8 cellular contexts compared by ENCODE assay signal in genomic region chr6:75748743-75749538, GRCh38. TPM values are rescaled to one million over a fixed set of nuclear protein-coding genes. Genes with fewer than 3 reads are reported as not detected.
DNase-seq lines count a peak whose midpoint lies in the region; ATAC-seq, FAIRE-seq and TF ChIP-seq lines count a peak whose summit lies in the region.

MYO6 (plus strand) TSS chr6:75749239; CDS start chr6:75817548, 68,309 bp downstream.

- intact Hi-C loops in HepG2 (cut with micrococcal nuclease; ENCODE audit: unreplicated experiment): loop anchor here (5.0 kb wide), 1 partner anchor 62 kb away; no protein-coding TSS in a partner anchor

- no peaks in the 10 kb centered on the region for H4K20me1 ChIP-seq in HepG2 (ENCODE audit: insufficient read depth, low read length)

- H3K36me3 ChIP-seq in HepG2 (replicated peaks in 1 of 2; ENCODE audit: control insufficient read depth in 1 of 2, insufficient read depth in 2 of 2, low read length in 2 of 2): no peaks in the 10 kb centered on the region

- H3K9ac ChIP-seq in HepG2 (ENCODE audit: insufficient read depth, low read depth, low read length): peak within 1 kb of the TSS; percentile 82

- H3K9me3 ChIP-seq in HepG2 (ENCODE audit: low read length): no peaks in the 10 kb centered on the region

- peaks cover 2% of the 10 kb centered on the region for H3K79me2 ChIP-seq in HepG2 (ENCODE audit: insufficient read depth, low read length)

- no peak for FAIRE-seq in HepG2 (lab: Jason Lieb, UNC)

- TF ChIP-seq RAD21 in HepG2 (CRISPR knock-in tag; IDR thresholded peaks at IDR 0.05): peak; percentile 46; the same call in 1 of the 2 replicates

- peaks cover 41% of the 10 kb centered on the region for H3K4me1 ChIP-seq in HepG2 (ENCODE audit: insufficient read depth, low read length)

- peak within 1 kb of the TSS; percentile 95 for H2AFZ ChIP-seq in HepG2 (ENCODE audit: low read length)

- in situ Hi-C loops in HepG2 (cut with HindIII; ENCODE audit: extremely low pct_ligation_motif_present, low pct_unique_long_range_greater_than_20kb): no loop called here

- H3K4me3 ChIP-seq in HepG2 (replicated peaks in 1 of 3; ENCODE audit: insufficient read depth in 1 of 3, low read depth in 2 of 3, low read length in 3 of 3): peak within 1 kb of the TSS; percentile 70 to 96 (median 96)

- peaks cover 0 to 8% of the 10 kb centered on the region in 2 experiments; a peak in 4 of 5 replicates for H3K27me3 ChIP-seq in HepG2 (ENCODE audit: control insufficient read depth in 1 of 2, insufficient read depth in 2 of 2, low read length in 2 of 2)

- no TSS peak for BruUV-seq in HepG2 (replicated peaks; lab: Mats Ljungman, UMichigan)

- CTCF ChIA-PET in HepG2 (lab: Yijun Ruan, JAX; ENCODE audit: low intra/inter-chr PET ratio, low total read pairs): no interaction called here

- ATAC-seq in HG02610 (IDR thresholded peaks at IDR 0.05; ENCODE audit: unreplicated experiment) (peak; percentile 83), HepG2 (peak; percentile 95)

- POLR2A ChIA-PET in HepG2 (lab: Yijun Ruan, JAX): no interaction called here

- TF ChIP-seq POLR2A in HepG2 (IDR thresholded peaks at IDR 0.05; ENCODE audit: insufficient read depth in 1 of 2, low read depth in 2 of 2, low read length in 2 of 2): peak; percentile 66 to 92

- no peak for TF ChIP-seq EP300 in HepG2 (IDR thresholded peaks at IDR 0.05; ENCODE audit: low read depth in 2 of 2, low read length in 2 of 2)
- no peak for TF ChIP-seq EP300 in HepG2 (CRISPR knock-in tag; IDR thresholded peaks at IDR 0.05; ENCODE audit: borderline replicate concordance)

- H3K27ac ChIP-seq in HepG2 (ENCODE audit: extremely low read length, insufficient read depth, low read length): peak within 1 kb of the TSS; percentile 68

- peak within 1 kb of the TSS; percentile 91 for H3K4me2 ChIP-seq in HepG2 (ENCODE audit: low read depth, low read length)

- WGBS in HepG2 (ENCODE audit: low lambda C conversion rate): 0% methylated on average over 5 of the region's 97 CpGs

- TF ChIP-seq CTCF in HepG2 (CRISPR knock-in tag; IDR thresholded peaks at IDR 0.05): 0 out of 2 replicates have a peak, but pooled peaks have one; percentile 8

- DNase-seq in NCI-H1417 (lab: John Stamatoyannopoulos, UW): peak; percentile 82 to 87 (median 84)
- DNase-seq in NCI-H1417 treated with DMSO at 0.1 percent for 48 hours (lab: John Stamatoyannopoulos, UW): no peak
- peak; percentile 73 for DNase-seq in NCI-H146 treated with DMSO at 0.1 percent for 48 hours (lab: John Stamatoyannopoulos, UW; ENCODE audit: unreplicated experiment)
- DNase-seq in activated CD4-positive, alpha-beta T cell treated with anti-CD3 and anti-CD28 coated beads for 48 hours: peak; percentile 34
- peak; percentile 37 to 79 for DNase-seq in dermis microvascular lymphatic vessel endothelial cell (ENCODE audit: low read depth in 2 of 2)
- DNase-seq in HepG2 (ENCODE audit: low spot score): peak; percentile 26
- peak; percentile 11 for DNase-seq in stimulated activated CD4-positive, alpha-beta T cell treated with anti-CD3 and anti-CD28 coated beads, Interleukin-4, amount 100 ng/mL, for 24 hours

TF ChIP-seq in HepG2, 621 proteins besides CTCF, POLR2A, EP300 and RAD21 (continues in another document):
- no peak for TF ChIP-seq RXRA (CRISPR knock-in tag; IDR thresholded peaks at IDR 0.05)
- TF ChIP-seq SALL1 (CRISPR knock-in tag; IDR thresholded peaks at IDR 0.05): peak; percentile 32; the same call in 1 of the 2 replicates
- peak; percentile 59; the same call in 1 of the 2 replicates for TF ChIP-seq SRY (CRISPR knock-in tag; IDR thresholded peaks at IDR 0.05)
- TF ChIP-seq ZBTB43 (CRISPR knock-in tag; conservative IDR thresholded peaks at IDR 0.05): no peak
- TF ChIP-seq ARID4A (CRISPR knock-in tag; IDR thresholded peaks at IDR 0.05; ENCODE audit: borderline replicate concordance): peak; percentile 75; the same call in 1 of the 2 replicates
- TF ChIP-seq ZNF772 (CRISPR knock-in tag; IDR thresholded peaks at IDR 0.05): peak; percentile 45; the same call in 1 of the 2 replicates
- peak; percentile 71; the same call in 1 of the 2 replicates for TF ChIP-seq KMT2A (CRISPR knock-in tag; IDR thresholded peaks at IDR 0.05)
- TF ChIP-seq ZNF549 (CRISPR knock-in tag; IDR thresholded peaks at IDR 0.05): no peak
- TF ChIP-seq SPEN (CRISPR knock-in tag; IDR thresholded peaks at IDR 0.05; ENCODE audit: low read depth): peak; percentile 57
- TF ChIP-seq IRF2 (CRISPR knock-in tag; IDR thresholded peaks at IDR 0.05): peak; percentile 54; the same call in 1 of the 2 replicates
- TF ChIP-seq HOXA5 (CRISPR knock-in tag; IDR thresholded peaks at IDR 0.05): peak; percentile 59; the same call in 1 of the 2 replicates
- peak; percentile 50; the same call in 1 of the 2 replicates for TF ChIP-seq HES4 (CRISPR knock-in tag; IDR thresholded peaks at IDR 0.05; ENCODE audit: borderline replicate concordance)
- peak; percentile 39; the same call in 1 of the 2 replicates for TF ChIP-seq ZNF768 (CRISPR knock-in tag; IDR thresholded peaks at IDR 0.05)
- TF ChIP-seq ZNF136 (CRISPR knock-in tag; IDR thresholded peaks at IDR 0.05; ENCODE audit: low read depth): 0 out of 2 replicates have a peak, but pooled peaks have one; percentile 43

RNA-seq across cellular contexts. Expression of gene MYO6, which starts in this region (rescaled TPM):
- 26.7 and 27.9 TPM in 2 replicates for total RNA-seq in dermis microvascular lymphatic vessel endothelial cell
- total RNA-seq in HepG2 (2016; rRNA removed; fragmentation: Illumina TruSeq; extraction: Trizol): 5.4 and 13.1 TPM in 2 replicates
- total RNA-seq in HepG2 (2016; cell fraction: cytosol; rRNA removed; fragmentation: Illumina TruSeq; extraction: Trizol; ENCODE audit: low read depth): 0.51 and 0.79 TPM in 2 replicates
- total RNA-seq in HepG2 (2016; cell fraction: insoluble cytoplasmic fraction; rRNA removed; fragmentation: Illumina TruSeq; extraction: Trizol): 5.6 and 10.9 TPM in 2 replicates
- 1.4 and 1.8 TPM in 2 replicates for total RNA-seq in HepG2 (2016; cell fraction: membrane; rRNA removed; fragmentation: Illumina TruSeq; extraction: Trizol)
- 12.2 and 12.6 TPM in 2 replicates for total RNA-seq in HepG2 (2016; cell fraction: nucleus; rRNA removed; fragmentation: Illumina TruSeq; extraction: Trizol)
- polyA plus RNA-seq in HepG2 (2011; rRNA removed): 7.5 and 9.5 TPM in 2 replicates
- 2.9 and 6.1 TPM in 2 replicates for polyA plus RNA-seq in HepG2 (2011; cell fraction: cytosol; rRNA removed)
- 13.8 and 22.1 TPM in 2 replicates for polyA plus RNA-seq in HepG2 (2011; cell fraction: nucleus; rRNA removed)
- polyA plus RNA-seq in HepG2 (2012): 14.2 and 16.8 TPM in 2 replicates
- polyA plus RNA-seq in HepG2 (2016; cell fraction: cytosol; fragmentation: Illumina TruSeq; extraction: Trizol; ENCODE audit: low read depth): 0.17 and 0.19 TPM in 2 replicates
- polyA plus RNA-seq in HepG2 (2016; cell fraction: insoluble cytoplasmic fraction; fragmentation: Illumina TruSeq; extraction: Trizol; ENCODE audit: low read depth): 13.2 and 14.1 TPM in 2 replicates
- polyA plus RNA-seq in HepG2 (2016; cell fraction: membrane; fragmentation: Illumina TruSeq; extraction: Trizol; ENCODE audit: low read depth): 0.60 and 1.2 TPM in 2 replicates
- polyA plus RNA-seq in HepG2 (2016; cell fraction: nucleus; fragmentation: Illumina TruSeq; extraction: Trizol; ENCODE audit: insufficient read depth, low read depth): 20.2 and 22.0 TPM in 2 replicates
- 2.9 and 3.1 TPM in 2 replicates for polyA minus RNA-seq in HepG2 (2011; rRNA and poly(A)+ RNA removed; ENCODE audit: low replicate concordance)
- polyA minus RNA-seq in HepG2 (2011; cell fraction: cytosol; rRNA and poly(A)+ RNA removed): 4.7 and 6.7 TPM in 2 replicates
- 20.7 and 33.1 TPM in 2 replicates for polyA minus RNA-seq in HepG2 (2011; cell fraction: nucleus; rRNA and poly(A)+ RNA removed)
